In genomic region chr7:135512135-135512887, GRCh38 we compare ENCODE assay signal across 8 cellular contexts. TPM values are rescaled to one million over a fixed set of nuclear protein-coding genes. Genes with fewer than 3 reads are reported as not detected.
DNase-seq lines count a peak whose midpoint lies in the region; ATAC-seq, FAIRE-seq and TF ChIP-seq lines count a peak whose summit lies in the region.

No MANE protein-coding gene starts in this region.

- no peaks in the 10 kb centered on the region for H3K36me3 Mint-ChIP-seq in CD4-positive, alpha-beta T cell (ENCODE audit: low read depth)
- H3K36me3 Mint-ChIP-seq in stimulated activated naive B cell treated with anti-CD40 and anti-IgM and Interleukin-4, amounts not matched to agents 10 μg/mL and 1 μg/mL and 100 μg/mL, for 72 hours = no peaks in the 10 kb centered on the region

- ATAC-seq in CD4-positive, alpha-beta T cell (ENCODE audit: poor library complexity) = no peak
- ATAC-seq in GM18502 (IDR thresholded peaks at IDR 0.05; ENCODE audit: poor library complexity, unreplicated experiment) (peak; percentile 38), HG03064 (IDR thresholded peaks at IDR 0.05; ENCODE audit: low read depth, unreplicated experiment) (peak; percentile 36)
- peak; percentile 22 to 39 for ATAC-seq in stimulated activated naive B cell treated with anti-CD40 and anti-IgM and Interleukin-4, amounts not matched to agents 10 μg/mL and 1 μg/mL and 100 μg/mL, for 72 hours (replicated peaks)

- peak; percentile 76 for FAIRE-seq in TTC549 (lab: Jason Lieb, UNC)

- H3K9me3 Mint-ChIP-seq in CD4-positive, alpha-beta T cell = no peaks in the 10 kb centered on the region
- H3K9me3 Mint-ChIP-seq in stimulated activated naive B cell treated with anti-CD40 and anti-IgM and Interleukin-4, amounts not matched to agents 10 μg/mL and 1 μg/mL and 100 μg/mL, for 72 hours = no peaks in the 10 kb centered on the region

- H3K27ac ChIP-seq in CD4-positive, alpha-beta T cell (ENCODE audit: low read depth, low read length) = no peak overlapping the region

- H3K27ac Mint-ChIP-seq in CD4-positive, alpha-beta T cell = no peak overlapping the region
- no peak overlapping the region for H3K27ac Mint-ChIP-seq in stimulated activated naive B cell treated with anti-CD40 and anti-IgM and Interleukin-4, amounts not matched to agents 10 μg/mL and 1 μg/mL and 100 μg/mL, for 72 hours

- POLR2A ChIA-PET in CD4-positive, alpha-beta T cell (lab: Charles Lee) = no interaction called here

- H3K4me1 Mint-ChIP-seq in CD4-positive, alpha-beta T cell (ENCODE audit: low read depth) = peaks cover 4% of the 10 kb centered on the region
- peaks cover under 1 to 2% of the 10 kb centered on the region in 2 donors for H3K4me1 Mint-ChIP-seq in stimulated activated naive B cell treated with anti-CD40 and anti-IgM and Interleukin-4, amounts not matched to agents 10 μg/mL and 1 μg/mL and 100 μg/mL, for 72 hours

- no peaks in the 10 kb centered on the region for H3K27me3 Mint-ChIP-seq in CD4-positive, alpha-beta T cell
- H3K27me3 Mint-ChIP-seq in stimulated activated naive B cell treated with anti-CD40 and anti-IgM and Interleukin-4, amounts not matched to agents 10 μg/mL and 1 μg/mL and 100 μg/mL, for 72 hours = no peaks in the 10 kb centered on the region

- no peaks in the 10 kb centered on the region for H3K9me3 ChIP-seq in CD4-positive, alpha-beta T cell (ENCODE audit: control insufficient read depth, low read length)

- DNase-seq in CD4-positive, alpha-beta T cell = no peak
- peak; percentile 61 for DNase-seq in NCI-H2081 treated with DMSO at 0.1 percent for 48 hours (lab: John Stamatoyannopoulos, UW)
- DNase-seq in foreskin melanocyte = peak; percentile 40
- no peak for DNase-seq in stimulated activated naive B cell treated with anti-CD40 and anti-IgM and Interleukin-4, amounts not matched to agents 10 μg/mL and 1 μg/mL and 100 μg/mL, for 72 hours
- no peak for DNase-seq in activated T-cell treated with anti-CD3 and anti-CD28 coated beads for 4 hours

- H3K27me3 ChIP-seq in CD4-positive, alpha-beta T cell (ENCODE audit: control insufficient read depth, insufficient read depth, low read length) = no peaks in the 10 kb centered on the region

- TF ChIP-seq CTCF in CD4-positive, alpha-beta T cell (IDR thresholded peaks at IDR 0.05) = peak; percentile 69

- intact Hi-C loops in CD4-positive, alpha-beta T cell (cut with DNase I, micrococcal nuclease) = loop anchor here (5.0 kb wide), 4 partner anchors 130 to 465 kb away; partner anchors contain the start of genes MTPN (in 1 of the 2) and STMP1 (in 1 of the 2)

- peak overlapping the region; percentile 3 for H3K4me3 Mint-ChIP-seq in CD4-positive, alpha-beta T cell
- no peak overlapping the region for H3K4me3 Mint-ChIP-seq in stimulated activated naive B cell treated with anti-CD40 and anti-IgM and Interleukin-4, amounts not matched to agents 10 μg/mL and 1 μg/mL and 100 μg/mL, for 72 hours

- CTCF ChIA-PET in CD4-positive, alpha-beta T cell (lab: Charles Lee) = no interaction called here

RNA-seq across cellular contexts. Expression of gene CNOT4, which starts 2.4 kb away (rescaled TPM):
- total RNA-seq in CD4-positive, alpha-beta T cell = 10 to 100 TPM; 24.0 to 29.8 TPM

RNA-seq across cellular contexts. Expression of gene NUP205, which starts 45.4 kb away (rescaled TPM):
- total RNA-seq in CD4-positive, alpha-beta T cell = 10 to 100 TPM; 50.6 to 54.7 TPM

Comparison
In these comparisons a context has a peak if more than half of its experiments do, and no peak if none do; other contexts are left out.
1. DNase-seq: peak in NCI-H2081 treated with DMSO at 0.1 percent for 48 hours (single experiment) and foreskin melanocyte (single experiment); none in CD4-positive, alpha-beta T cell (0 of 10), stimulated activated naive B cell treated with anti-CD40 and anti-IgM and Interleukin-4, amounts not matched to agents 10 μg/mL and 1 μg/mL and 100 μg/mL, for 72 hours (single experiment) and activated T-cell treated with anti-CD3 and anti-CD28 coated beads for 4 hours (single experiment).